In the genomic region with DNA sequence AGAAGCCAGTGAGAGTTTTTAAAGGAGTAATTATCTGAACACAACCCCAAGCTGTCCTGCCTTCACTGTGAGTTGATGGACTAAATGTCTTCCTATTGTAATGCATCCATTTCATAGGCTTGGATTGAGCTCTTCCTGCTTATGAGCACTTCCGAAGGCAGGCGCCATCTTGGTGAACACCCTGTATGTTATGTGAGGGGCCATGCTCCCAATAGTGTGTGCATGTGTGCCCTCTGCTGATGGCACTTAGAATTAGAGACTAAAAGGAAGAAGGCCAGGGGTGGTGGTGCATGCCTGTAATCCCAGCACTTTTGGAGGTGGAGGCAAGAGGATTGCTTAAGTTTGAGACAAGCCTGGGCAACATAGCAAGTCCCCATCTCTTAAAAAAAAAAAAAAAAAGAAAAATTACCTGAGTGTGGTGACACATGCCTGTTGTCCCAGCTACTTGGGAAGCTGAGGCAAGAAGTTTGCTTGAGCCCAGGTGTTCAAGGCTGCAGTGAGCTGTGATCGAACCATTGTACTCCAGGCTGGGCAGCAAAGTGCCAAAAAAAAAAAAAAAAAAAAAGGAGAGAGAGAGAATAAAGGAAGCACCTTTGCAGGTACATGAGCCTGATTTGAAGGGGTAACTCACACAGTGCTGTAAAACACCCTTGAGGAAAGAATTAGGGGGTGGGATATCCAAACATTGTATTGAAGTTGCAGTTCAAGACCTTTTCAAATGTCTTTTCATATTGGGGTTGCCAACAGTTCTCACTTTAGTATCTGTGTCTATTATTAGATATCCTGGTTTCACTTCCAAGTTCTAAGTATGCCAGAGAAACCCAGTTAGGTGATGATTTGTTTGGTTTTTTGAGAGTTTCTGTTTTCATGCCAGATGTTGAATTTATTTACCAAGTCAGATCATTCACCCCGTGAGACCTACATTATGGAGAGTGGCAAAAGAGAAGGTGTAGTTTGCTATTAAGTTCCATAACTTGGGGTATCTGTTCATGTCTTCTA, we compare ENCODE assay signal across 1 cellular context.
A peak's percentile ranks its signal among the peaks of the same experiment; 100 is the strongest.
TF ChIP-seq lines count a peak whose summit lies in the region.

No MANE protein-coding gene starts in this region.

TF ChIP-seq in GM12878, 131 proteins besides CTCF, POLR2A, EP300 and RAD21 (continues in another document):
- TF ChIP-seq SPI1 (IDR thresholded peaks at IDR 0.05; ENCODE audit: borderline replicate concordance, insufficient read depth, low read depth, low read length), result peak; percentile 69
- TF ChIP-seq, protein P1, sequence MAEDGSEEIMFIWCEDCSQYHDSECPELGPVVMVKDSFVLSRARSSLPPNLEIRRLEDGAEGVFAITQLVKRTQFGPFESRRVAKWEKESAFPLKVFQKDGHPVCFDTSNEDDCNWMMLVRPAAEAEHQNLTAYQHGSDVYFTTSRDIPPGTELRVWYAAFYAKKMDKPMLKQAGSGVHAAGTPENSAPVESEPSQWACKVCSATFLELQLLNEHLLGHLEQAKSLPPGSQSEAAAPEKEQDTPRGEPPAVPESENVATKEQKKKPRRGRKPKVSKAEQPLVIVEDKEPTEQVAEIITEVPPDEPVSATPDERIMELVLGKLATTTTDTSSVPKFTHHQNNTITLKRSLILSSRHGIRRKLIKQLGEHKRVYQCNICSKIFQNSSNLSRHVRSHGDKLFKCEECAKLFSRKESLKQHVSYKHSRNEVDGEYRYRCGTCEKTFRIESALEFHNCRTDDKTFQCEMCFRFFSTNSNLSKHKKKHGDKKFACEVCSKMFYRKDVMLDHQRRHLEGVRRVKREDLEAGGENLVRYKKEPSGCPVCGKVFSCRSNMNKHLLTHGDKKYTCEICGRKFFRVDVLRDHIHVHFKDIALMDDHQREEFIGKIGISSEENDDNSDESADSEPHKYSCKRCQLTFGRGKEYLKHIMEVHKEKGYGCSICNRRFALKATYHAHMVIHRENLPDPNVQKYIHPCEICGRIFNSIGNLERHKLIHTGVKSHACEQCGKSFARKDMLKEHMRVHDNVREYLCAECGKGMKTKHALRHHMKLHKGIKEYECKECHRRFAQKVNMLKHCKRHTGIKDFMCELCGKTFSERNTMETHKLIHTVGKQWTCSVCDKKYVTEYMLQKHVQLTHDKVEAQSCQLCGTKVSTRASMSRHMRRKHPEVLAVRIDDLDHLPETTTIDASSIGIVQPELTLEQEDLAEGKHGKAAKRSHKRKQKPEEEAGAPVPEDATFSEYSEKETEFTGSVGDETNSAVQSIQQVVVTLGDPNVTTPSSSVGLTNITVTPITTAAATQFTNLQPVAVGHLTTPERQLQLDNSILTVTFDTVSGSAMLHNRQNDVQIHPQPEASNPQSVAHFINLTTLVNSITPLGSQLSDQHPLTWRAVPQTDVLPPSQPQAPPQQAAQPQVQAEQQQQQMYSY (CRISPR knock-in tag; IDR thresholded peaks at IDR 0.05), result no peak
- TF ChIP-seq, protein P2, sequence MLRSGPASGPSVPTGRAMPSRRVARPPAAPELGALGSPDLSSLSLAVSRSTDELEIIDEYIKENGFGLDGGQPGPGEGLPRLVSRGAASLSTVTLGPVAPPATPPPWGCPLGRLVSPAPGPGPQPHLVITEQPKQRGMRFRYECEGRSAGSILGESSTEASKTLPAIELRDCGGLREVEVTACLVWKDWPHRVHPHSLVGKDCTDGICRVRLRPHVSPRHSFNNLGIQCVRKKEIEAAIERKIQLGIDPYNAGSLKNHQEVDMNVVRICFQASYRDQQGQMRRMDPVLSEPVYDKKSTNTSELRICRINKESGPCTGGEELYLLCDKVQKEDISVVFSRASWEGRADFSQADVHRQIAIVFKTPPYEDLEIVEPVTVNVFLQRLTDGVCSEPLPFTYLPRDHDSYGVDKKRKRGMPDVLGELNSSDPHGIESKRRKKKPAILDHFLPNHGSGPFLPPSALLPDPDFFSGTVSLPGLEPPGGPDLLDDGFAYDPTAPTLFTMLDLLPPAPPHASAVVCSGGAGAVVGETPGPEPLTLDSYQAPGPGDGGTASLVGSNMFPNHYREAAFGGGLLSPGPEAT (IDR thresholded peaks at IDR 0.05; ENCODE audit: low read depth), result 0 out of 2 replicates have a peak, but pooled peaks have one; percentile 43
- TF ChIP-seq ZZZ3 (IDR thresholded peaks at IDR 0.05; ENCODE audit: control insufficient read depth, insufficient read length, low read depth), result no peak
- TF ChIP-seq, protein P3, sequence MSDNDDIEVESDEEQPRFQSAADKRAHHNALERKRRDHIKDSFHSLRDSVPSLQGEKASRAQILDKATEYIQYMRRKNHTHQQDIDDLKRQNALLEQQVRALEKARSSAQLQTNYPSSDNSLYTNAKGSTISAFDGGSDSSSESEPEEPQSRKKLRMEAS (IDR thresholded peaks at IDR 0.05; ENCODE audit: low read depth, low read length), result no peak
- TF ChIP-seq JUND (IDR thresholded peaks at IDR 0.05; ENCODE audit: low read depth, low read length), result no peak
- TF ChIP-seq, protein P4, sequence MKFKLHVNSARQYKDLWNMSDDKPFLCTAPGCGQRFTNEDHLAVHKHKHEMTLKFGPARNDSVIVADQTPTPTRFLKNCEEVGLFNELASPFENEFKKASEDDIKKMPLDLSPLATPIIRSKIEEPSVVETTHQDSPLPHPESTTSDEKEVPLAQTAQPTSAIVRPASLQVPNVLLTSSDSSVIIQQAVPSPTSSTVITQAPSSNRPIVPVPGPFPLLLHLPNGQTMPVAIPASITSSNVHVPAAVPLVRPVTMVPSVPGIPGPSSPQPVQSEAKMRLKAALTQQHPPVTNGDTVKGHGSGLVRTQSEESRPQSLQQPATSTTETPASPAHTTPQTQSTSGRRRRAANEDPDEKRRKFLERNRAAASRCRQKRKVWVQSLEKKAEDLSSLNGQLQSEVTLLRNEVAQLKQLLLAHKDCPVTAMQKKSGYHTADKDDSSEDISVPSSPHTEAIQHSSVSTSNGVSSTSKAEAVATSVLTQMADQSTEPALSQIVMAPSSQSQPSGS (IDR thresholded peaks at IDR 0.05; ENCODE audit: low read length), result peak; percentile 80
- peak; percentile 58 for TF ChIP-seq IKZF1 (conservative IDR thresholded peaks at IDR 0.05)
- TF ChIP-seq TBL1XR1 (IDR thresholded peaks at IDR 0.05; ENCODE audit: low read depth, low read length), result 0 out of 2 replicates have a peak, but pooled peaks have one; percentile 53
- peak; percentile 51; the same call in 1 of the 2 replicates for TF ChIP-seq SMC3 (IDR thresholded peaks at IDR 0.05; ENCODE audit: borderline replicate concordance, low read length)
- TF ChIP-seq, protein P5, sequence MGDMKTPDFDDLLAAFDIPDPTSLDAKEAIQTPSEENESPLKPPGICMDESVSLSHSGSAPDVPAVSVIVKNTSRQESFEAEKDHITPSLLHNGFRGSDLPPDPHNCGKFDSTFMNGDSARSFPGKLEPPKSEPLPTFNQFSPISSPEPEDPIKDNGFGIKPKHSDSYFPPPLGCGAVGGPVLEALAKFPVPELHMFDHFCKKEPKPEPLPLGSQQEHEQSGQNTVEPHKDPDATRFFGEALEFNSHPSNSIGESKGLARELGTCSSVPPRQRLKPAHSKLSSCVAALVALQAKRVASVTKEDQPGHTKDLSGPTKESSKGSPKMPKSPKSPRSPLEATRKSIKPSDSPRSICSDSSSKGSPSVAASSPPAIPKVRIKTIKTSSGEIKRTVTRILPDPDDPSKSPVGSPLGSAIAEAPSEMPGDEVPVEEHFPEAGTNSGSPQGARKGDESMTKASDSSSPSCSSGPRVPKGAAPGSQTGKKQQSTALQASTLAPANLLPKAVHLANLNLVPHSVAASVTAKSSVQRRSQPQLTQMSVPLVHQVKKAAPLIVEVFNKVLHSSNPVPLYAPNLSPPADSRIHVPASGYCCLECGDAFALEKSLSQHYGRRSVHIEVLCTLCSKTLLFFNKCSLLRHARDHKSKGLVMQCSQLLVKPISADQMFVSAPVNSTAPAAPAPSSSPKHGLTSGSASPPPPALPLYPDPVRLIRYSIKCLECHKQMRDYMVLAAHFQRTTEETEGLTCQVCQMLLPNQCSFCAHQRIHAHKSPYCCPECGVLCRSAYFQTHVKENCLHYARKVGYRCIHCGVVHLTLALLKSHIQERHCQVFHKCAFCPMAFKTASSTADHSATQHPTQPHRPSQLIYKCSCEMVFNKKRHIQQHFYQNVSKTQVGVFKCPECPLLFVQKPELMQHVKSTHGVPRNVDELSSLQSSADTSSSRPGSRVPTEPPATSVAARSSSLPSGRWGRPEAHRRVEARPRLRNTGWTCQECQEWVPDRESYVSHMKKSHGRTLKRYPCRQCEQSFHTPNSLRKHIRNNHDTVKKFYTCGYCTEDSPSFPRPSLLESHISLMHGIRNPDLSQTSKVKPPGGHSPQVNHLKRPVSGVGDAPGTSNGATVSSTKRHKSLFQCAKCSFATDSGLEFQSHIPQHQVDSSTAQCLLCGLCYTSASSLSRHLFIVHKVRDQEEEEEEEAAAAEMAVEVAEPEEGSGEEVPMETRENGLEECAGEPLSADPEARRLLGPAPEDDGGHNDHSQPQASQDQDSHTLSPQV (IDR thresholded peaks at IDR 0.05), result no peak
- TF ChIP-seq SMAD1 (IDR thresholded peaks at IDR 0.05; ENCODE audit: low read depth, partially characterized antibody), result no peak
- TF ChIP-seq, protein P6, sequence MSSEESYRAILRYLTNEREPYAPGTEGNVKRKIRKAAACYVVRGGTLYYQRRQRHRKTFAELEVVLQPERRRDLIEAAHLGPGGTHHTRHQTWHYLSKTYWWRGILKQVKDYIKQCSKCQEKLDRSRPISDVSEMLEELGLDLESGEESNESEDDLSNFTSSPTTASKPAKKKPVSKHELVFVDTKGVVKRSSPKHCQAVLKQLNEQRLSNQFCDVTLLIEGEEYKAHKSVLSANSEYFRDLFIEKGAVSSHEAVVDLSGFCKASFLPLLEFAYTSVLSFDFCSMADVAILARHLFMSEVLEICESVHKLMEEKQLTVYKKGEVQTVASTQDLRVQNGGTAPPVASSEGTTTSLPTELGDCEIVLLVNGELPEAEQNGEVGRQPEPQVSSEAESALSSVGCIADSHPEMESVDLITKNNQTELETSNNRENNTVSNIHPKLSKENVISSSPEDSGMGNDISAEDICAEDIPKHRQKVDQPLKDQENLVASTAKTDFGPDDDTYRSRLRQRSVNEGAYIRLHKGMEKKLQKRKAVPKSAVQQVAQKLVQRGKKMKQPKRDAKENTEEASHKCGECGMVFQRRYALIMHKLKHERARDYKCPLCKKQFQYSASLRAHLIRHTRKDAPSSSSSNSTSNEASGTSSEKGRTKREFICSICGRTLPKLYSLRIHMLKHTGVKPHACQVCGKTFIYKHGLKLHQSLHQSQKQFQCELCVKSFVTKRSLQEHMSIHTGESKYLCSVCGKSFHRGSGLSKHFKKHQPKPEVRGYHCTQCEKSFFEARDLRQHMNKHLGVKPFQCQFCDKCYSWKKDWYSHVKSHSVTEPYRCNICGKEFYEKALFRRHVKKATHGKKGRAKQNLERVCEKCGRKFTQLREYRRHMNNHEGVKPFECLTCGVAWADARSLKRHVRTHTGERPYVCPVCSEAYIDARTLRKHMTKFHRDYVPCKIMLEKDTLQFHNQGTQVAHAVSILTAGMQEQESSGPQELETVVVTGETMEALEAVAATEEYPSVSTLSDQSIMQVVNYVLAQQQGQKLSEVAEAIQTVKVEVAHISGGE (CRISPR knock-in tag; IDR thresholded peaks at IDR 0.05), result no peak
- peak; percentile 65; the same call in 1 of the 2 replicates for TF ChIP-seq PML (IDR thresholded peaks at IDR 0.05; ENCODE audit: low read length)
- TF ChIP-seq JUNB (IDR thresholded peaks at IDR 0.05), result 0 out of 2 replicates have a peak, but pooled peaks have one; percentile 15
- peak; percentile 38; the same call in 1 of the 2 replicates for TF ChIP-seq FOXM1 (IDR thresholded peaks at IDR 0.05; ENCODE audit: low read depth, low read length)
- no peak for TF ChIP-seq NR2C2 (IDR thresholded peaks at IDR 0.05; ENCODE audit: borderline replicate concordance, control insufficient read depth, insufficient read length, low read depth)
- TF ChIP-seq HDGF (IDR thresholded peaks at IDR 0.05), result peak; percentile 68; the same call in 1 of the 2 replicates
- TF ChIP-seq SP1 (IDR thresholded peaks at IDR 0.05; ENCODE audit: low read depth, low read length), result no peak
- TF ChIP-seq BACH1 (IDR thresholded peaks at IDR 0.05; ENCODE audit: borderline replicate concordance), result no peak
- TF ChIP-seq NR2F1 (conservative IDR thresholded peaks at IDR 0.05), result peak; percentile 73
- peak; percentile 93 for TF ChIP-seq MTA3 (IDR thresholded peaks at IDR 0.05; ENCODE audit: borderline replicate concordance, low read length)
- no peak for TF ChIP-seq ZNF622 (IDR thresholded peaks at IDR 0.05)
- 0 out of 2 replicates have a peak, but pooled peaks have one; percentile 30 for TF ChIP-seq RB1 (IDR thresholded peaks at IDR 0.05; ENCODE audit: borderline replicate concordance)
- TF ChIP-seq ZNF207 (IDR thresholded peaks at IDR 0.05; ENCODE audit: borderline replicate concordance), result 0 out of 2 replicates have a peak, but pooled peaks have one; percentile 24
- TF ChIP-seq TCF3 (IDR thresholded peaks at IDR 0.05; ENCODE audit: borderline replicate concordance, insufficient read depth, low read depth, low read length), result no peak
- peak; percentile 31; the same call in 1 of the 2 replicates for TF ChIP-seq BMI1 (IDR thresholded peaks at IDR 0.05; ENCODE audit: borderline replicate concordance)
- TF ChIP-seq LARP7 (IDR thresholded peaks at IDR 0.05), result no peak
- no peak for TF ChIP-seq FOS (IDR thresholded peaks at IDR 0.05; ENCODE audit: borderline replicate concordance, extremely low read depth, insufficient read length)
- TF ChIP-seq, protein P7, sequence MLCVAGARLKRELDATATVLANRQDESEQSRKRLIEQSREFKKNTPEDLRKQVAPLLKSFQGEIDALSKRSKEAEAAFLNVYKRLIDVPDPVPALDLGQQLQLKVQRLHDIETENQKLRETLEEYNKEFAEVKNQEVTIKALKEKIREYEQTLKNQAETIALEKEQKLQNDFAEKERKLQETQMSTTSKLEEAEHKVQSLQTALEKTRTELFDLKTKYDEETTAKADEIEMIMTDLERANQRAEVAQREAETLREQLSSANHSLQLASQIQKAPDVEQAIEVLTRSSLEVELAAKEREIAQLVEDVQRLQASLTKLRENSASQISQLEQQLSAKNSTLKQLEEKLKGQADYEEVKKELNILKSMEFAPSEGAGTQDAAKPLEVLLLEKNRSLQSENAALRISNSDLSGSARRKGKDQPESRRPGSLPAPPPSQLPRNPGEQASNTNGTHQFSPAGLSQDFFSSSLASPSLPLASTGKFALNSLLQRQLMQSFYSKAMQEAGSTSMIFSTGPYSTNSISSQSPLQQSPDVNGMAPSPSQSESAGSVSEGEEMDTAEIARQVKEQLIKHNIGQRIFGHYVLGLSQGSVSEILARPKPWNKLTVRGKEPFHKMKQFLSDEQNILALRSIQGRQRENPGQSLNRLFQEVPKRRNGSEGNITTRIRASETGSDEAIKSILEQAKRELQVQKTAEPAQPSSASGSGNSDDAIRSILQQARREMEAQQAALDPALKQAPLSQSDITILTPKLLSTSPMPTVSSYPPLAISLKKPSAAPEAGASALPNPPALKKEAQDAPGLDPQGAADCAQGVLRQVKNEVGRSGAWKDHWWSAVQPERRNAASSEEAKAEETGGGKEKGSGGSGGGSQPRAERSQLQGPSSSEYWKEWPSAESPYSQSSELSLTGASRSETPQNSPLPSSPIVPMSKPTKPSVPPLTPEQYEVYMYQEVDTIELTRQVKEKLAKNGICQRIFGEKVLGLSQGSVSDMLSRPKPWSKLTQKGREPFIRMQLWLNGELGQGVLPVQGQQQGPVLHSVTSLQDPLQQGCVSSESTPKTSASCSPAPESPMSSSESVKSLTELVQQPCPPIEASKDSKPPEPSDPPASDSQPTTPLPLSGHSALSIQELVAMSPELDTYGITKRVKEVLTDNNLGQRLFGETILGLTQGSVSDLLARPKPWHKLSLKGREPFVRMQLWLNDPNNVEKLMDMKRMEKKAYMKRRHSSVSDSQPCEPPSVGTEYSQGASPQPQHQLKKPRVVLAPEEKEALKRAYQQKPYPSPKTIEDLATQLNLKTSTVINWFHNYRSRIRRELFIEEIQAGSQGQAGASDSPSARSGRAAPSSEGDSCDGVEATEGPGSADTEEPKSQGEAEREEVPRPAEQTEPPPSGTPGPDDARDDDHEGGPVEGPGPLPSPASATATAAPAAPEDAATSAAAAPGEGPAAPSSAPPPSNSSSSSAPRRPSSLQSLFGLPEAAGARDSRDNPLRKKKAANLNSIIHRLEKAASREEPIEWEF (IDR thresholded peaks at IDR 0.05; ENCODE audit: insufficient replicate concordance, low read depth, low read length), result no peak
- TF ChIP-seq NFIC (IDR thresholded peaks at IDR 0.05; ENCODE audit: low read depth, low read length), result peak; percentile 87
